1 cellular context compared by ENCODE assay signal in the genomic region with DNA sequence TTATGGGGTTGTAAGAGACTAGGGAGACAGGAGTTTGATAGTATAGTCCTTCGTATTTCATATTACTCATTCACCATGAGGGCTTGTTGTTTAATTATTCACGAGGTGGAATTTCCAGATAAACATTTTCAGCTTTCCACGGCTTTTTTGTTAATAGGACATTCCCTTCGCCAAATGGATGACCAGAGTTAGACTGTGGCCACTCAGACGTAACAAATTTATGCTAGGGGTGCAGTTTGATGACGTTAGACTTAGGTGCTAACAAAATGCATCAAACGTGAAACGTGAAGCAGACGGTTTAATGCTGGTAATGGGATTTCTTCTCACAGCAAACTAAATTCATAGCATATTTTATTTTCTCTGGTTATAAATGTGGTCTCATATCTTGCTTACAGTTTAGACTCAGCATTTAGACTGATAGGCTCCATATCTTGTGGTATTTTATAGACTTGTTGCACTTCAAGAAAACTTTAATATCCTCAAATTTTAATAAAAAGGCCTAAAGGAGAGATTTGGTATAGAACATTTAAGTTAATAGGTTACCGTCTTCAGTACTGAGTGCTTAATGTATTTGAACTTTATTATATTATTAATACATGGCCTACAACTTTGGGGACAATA.
TF ChIP-seq lines count a peak whose summit lies in the region.

No MANE protein-coding gene starts in this region.

TF ChIP-seq in HEK293, 187 proteins besides CTCF, POLR2A, EP300 and RAD21 (continued from another document):
- TF ChIP-seq, protein P1, sequence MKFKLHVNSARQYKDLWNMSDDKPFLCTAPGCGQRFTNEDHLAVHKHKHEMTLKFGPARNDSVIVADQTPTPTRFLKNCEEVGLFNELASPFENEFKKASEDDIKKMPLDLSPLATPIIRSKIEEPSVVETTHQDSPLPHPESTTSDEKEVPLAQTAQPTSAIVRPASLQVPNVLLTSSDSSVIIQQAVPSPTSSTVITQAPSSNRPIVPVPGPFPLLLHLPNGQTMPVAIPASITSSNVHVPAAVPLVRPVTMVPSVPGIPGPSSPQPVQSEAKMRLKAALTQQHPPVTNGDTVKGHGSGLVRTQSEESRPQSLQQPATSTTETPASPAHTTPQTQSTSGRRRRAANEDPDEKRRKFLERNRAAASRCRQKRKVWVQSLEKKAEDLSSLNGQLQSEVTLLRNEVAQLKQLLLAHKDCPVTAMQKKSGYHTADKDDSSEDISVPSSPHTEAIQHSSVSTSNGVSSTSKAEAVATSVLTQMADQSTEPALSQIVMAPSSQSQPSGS (tag by site-specific recombination; IDR thresholded peaks at IDR 0.05; ENCODE audit: low read depth) = 0 out of 2 replicates have a peak, but pooled peaks have one; percentile 47
- TF ChIP-seq KLF9 (tag by site-specific recombination; IDR thresholded peaks at IDR 0.05; ENCODE audit: low read depth) (no peak), ZNF629 (tag by site-specific recombination; IDR thresholded peaks at IDR 0.05) (peak; percentile 89), SCRT2 (tag by site-specific recombination; IDR thresholded peaks at IDR 0.05) (peak; percentile 86), ZNF701 (tag by site-specific recombination; IDR thresholded peaks at IDR 0.05) (no peak), GFI1B (tag by site-specific recombination; IDR thresholded peaks at IDR 0.05) (no peak), WT1 (tag by site-specific recombination; IDR thresholded peaks at IDR 0.05) (no peak)
TF ChIP-seq in HEK293: peak in this region for 7.
